8 cellular contexts compared by ENCODE assay signal in genomic region chr17:74770498-74771318, GRCh38. TPM values are rescaled to one million over a fixed set of nuclear protein-coding genes. Genes with fewer than 3 reads are reported as not detected.
DNase-seq lines count a peak whose midpoint lies in the region; ATAC-seq and TF ChIP-seq lines count a peak whose summit lies in the region.
"Had no signal": no experiment of that assay in that cellular context is flagged by ENCODE, and none has a peak within 500 bp of the region (broad histone marks: within the 10 kb centered on the region; RNA-seq: fewer than 3 reads in every experiment).

No MANE protein-coding gene starts in this region.

- H3K4me1 Mint-ChIP-seq in chondrocyte (ENCODE audit: low read depth), result peaks cover 67% of the 10 kb centered on the region

- H3K27ac Mint-ChIP-seq in chondrocyte (ENCODE audit: unreplicated experiment), result peak overlapping the region; percentile 39
- H3K27ac Mint-ChIP-seq: dendritic cell treated with granulocyte-macrophage colony-stimulating factor and Interleukin-4, amounts not matched to agents 40 ng/mL and 50 ng/mL, for 4 days had no signal

- H3K9me3 Mint-ChIP-seq in chondrocyte (ENCODE audit: low read depth), result no peaks in the 10 kb centered on the region
- H3K9me3 Mint-ChIP-seq: dendritic cell treated with granulocyte-macrophage colony-stimulating factor and Interleukin-4, amounts not matched to agents 40 ng/mL and 50 ng/mL, for 4 days had no signal

- ATAC-seq in GM18861 (IDR thresholded peaks at IDR 0.05; ENCODE audit: unreplicated experiment), result peak; percentile 48

- no peaks in the 10 kb centered on the region for H3K27me3 Mint-ChIP-seq in chondrocyte (ENCODE audit: low read depth)
- H3K27me3 Mint-ChIP-seq: dendritic cell treated with granulocyte-macrophage colony-stimulating factor and Interleukin-4, amounts not matched to agents 40 ng/mL and 50 ng/mL, for 4 days had no signal

- peak; percentile 83 for TF ChIP-seq CTCF in chondrocyte (IDR thresholded peaks at IDR 0.05)

- peak; percentile 75 for DNase-seq in NCI-H2171 treated with DMSO at 0.1 percent for 48 hours (lab: John Stamatoyannopoulos, UW)
- DNase-seq in activated CD4-positive, alpha-beta T cell treated with anti-CD3 and anti-CD28 coated beads for 48 hours, result peak; percentile 79
- DNase-seq in chondrocyte (ENCODE audit: low spot score), result no peak
- DNase-seq in medulla oblongata (ENCODE audit: extremely low spot score), result peak; percentile 68
- peak; percentile 81 for DNase-seq in stimulated activated CD8-positive, alpha-beta memory T cell treated with anti-CD3 and anti-CD28 coated beads, Interleukin-4, amount 100 ng/mL, for 48 hours
- no peak for DNase-seq in globus pallidus (ENCODE audit: low spot score)

- H3K4me3 Mint-ChIP-seq in chondrocyte (ENCODE audit: unreplicated experiment), result no peak overlapping the region
- H3K4me3 Mint-ChIP-seq: dendritic cell treated with granulocyte-macrophage colony-stimulating factor and Interleukin-4, amounts not matched to agents 40 ng/mL and 50 ng/mL, for 4 days had no signal

- H3K36me3 Mint-ChIP-seq in chondrocyte (ENCODE audit: low read depth), result peaks cover 18% of the 10 kb centered on the region

RNA-seq across cellular contexts. Expression of gene NAT9, which starts 5.4 kb away (rescaled TPM):
- total RNA-seq in chondrocyte, result 46.8 to 48.9 TPM (median 47.4 TPM) in 3 replicates

RNA-seq across cellular contexts. Expression of gene NHERF1, which starts 22.3 kb away (rescaled TPM):
- total RNA-seq in chondrocyte, result 98.7 to 108 TPM (median 98.7 TPM) in 3 replicates

RNA-seq across cellular contexts. Expression of gene RAB37, which starts 33.7 kb away (rescaled TPM):
- total RNA-seq in chondrocyte, result 0.15 TPM in 1 of 3 replicates, not detected in the others

RNA-seq across cellular contexts. Expression of gene CD300LF, which starts 58.0 kb away (rescaled TPM):
- not detected in 3 replicates for total RNA-seq in chondrocyte

Comparison
In these comparisons a context has a peak if more than half of its experiments do, and no peak if none do; other contexts are left out.
1. DNase-seq: peak in NCI-H2171 treated with DMSO at 0.1 percent for 48 hours (single experiment), activated CD4-positive, alpha-beta T cell treated with anti-CD3 and anti-CD28 coated beads for 48 hours (single experiment), medulla oblongata (single experiment) and stimulated activated CD8-positive, alpha-beta memory T cell treated with anti-CD3 and anti-CD28 coated beads, Interleukin-4, amount 100 ng/mL, for 48 hours (single experiment); none in chondrocyte (single experiment) and globus pallidus (single experiment).